Comparison of ENCODE assay signal across 2 cellular contexts in genomic region chr16:50519602-50520001, GRCh38.
TF ChIP-seq lines count a peak whose summit lies in the region.

No MANE protein-coding gene starts in this region.

TF ChIP-seq in K562, 482 proteins besides CTCF, POLR2A, EP300 and RAD21:
- TF ChIP-seq RBM25 (IDR thresholded peaks at IDR 0.05; ENCODE audit: low read depth, low read length, severe bottlenecking) (peak; percentile 23), ZBTB12 (CRISPR knock-in tag; IDR thresholded peaks at IDR 0.05) (no peak)

TF ChIP-seq in HepG2, 621 proteins besides CTCF, POLR2A, EP300 and RAD21 (continues in another document):
- TF ChIP-seq NBN (conservative IDR thresholded peaks at IDR 0.05): no peak
- TF ChIP-seq ZMYM3 (CRISPR knock-in tag; IDR thresholded peaks at IDR 0.05): peak; percentile 66
- no peak for TF ChIP-seq XBP1 (CRISPR knock-in tag; IDR thresholded peaks at IDR 0.05)
- no peak for TF ChIP-seq KDM4B (CRISPR knock-in tag; IDR thresholded peaks at IDR 0.05)
- TF ChIP-seq ZNF563 (CRISPR knock-in tag; IDR thresholded peaks at IDR 0.05): no peak
- no peak for TF ChIP-seq KAT7 (CRISPR knock-in tag; IDR thresholded peaks at IDR 0.05; ENCODE audit: borderline replicate concordance)
- no peak for TF ChIP-seq ZNF101 (CRISPR knock-in tag; IDR thresholded peaks at IDR 0.05; ENCODE audit: borderline replicate concordance, low read depth)
- TF ChIP-seq MED1 (CRISPR knock-in tag; IDR thresholded peaks at IDR 0.05): no peak
- TF ChIP-seq KLF16 (CRISPR knock-in tag; IDR thresholded peaks at IDR 0.05): no peak
- no peak for TF ChIP-seq HOXA7 (CRISPR knock-in tag; IDR thresholded peaks at IDR 0.05)
- TF ChIP-seq ZBTB34 (CRISPR knock-in tag; IDR thresholded peaks at IDR 0.05): no peak
- no peak for TF ChIP-seq ZMAT3 (CRISPR knock-in tag; conservative IDR thresholded peaks at IDR 0.05)
- TF ChIP-seq SP2 (CRISPR knock-in tag; IDR thresholded peaks at IDR 0.05): no peak
- 0 out of 2 replicates have a peak, but pooled peaks have one; percentile 28 for TF ChIP-seq RBFOX2 (IDR thresholded peaks at IDR 0.05; ENCODE audit: low read depth, low read length)
- TF ChIP-seq FOXC1 (CRISPR knock-in tag; IDR thresholded peaks at IDR 0.05; ENCODE audit: borderline replicate concordance): no peak
- TF ChIP-seq SMC3 (IDR thresholded peaks at IDR 0.05; ENCODE audit: low read length): no peak
- no peak for TF ChIP-seq KLF12 (CRISPR knock-in tag; IDR thresholded peaks at IDR 0.05; ENCODE audit: borderline replicate concordance)
- no peak for TF ChIP-seq ZFP62 (CRISPR knock-in tag; IDR thresholded peaks at IDR 0.05)
- no peak for TF ChIP-seq ZFX (CRISPR knock-in tag; IDR thresholded peaks at IDR 0.05; ENCODE audit: low read depth)
- TF ChIP-seq ZNF3 (CRISPR knock-in tag; IDR thresholded peaks at IDR 0.05): no peak
- no peak for TF ChIP-seq ZNF24 (IDR thresholded peaks at IDR 0.05)
- no peak for TF ChIP-seq ZBTB37 (CRISPR knock-in tag; IDR thresholded peaks at IDR 0.05)
- TF ChIP-seq ZNF724P (CRISPR knock-in tag; IDR thresholded peaks at IDR 0.05; ENCODE audit: borderline replicate concordance): no peak
- TF ChIP-seq ADNP (CRISPR knock-in tag; IDR thresholded peaks at IDR 0.05): peak; percentile 84; the same call in 1 of the 2 replicates
- no peak for TF ChIP-seq GPBP1L1 (CRISPR knock-in tag; IDR thresholded peaks at IDR 0.05)
- no peak for TF ChIP-seq CREB3 (CRISPR knock-in tag; IDR thresholded peaks at IDR 0.05)
- no peak for TF ChIP-seq ZSCAN20 (CRISPR knock-in tag; IDR thresholded peaks at IDR 0.05; ENCODE audit: borderline replicate concordance)
- no peak for TF ChIP-seq SOX5 (CRISPR knock-in tag; IDR thresholded peaks at IDR 0.05; ENCODE audit: borderline replicate concordance)
- no peak for TF ChIP-seq ZNF337 (CRISPR knock-in tag; IDR thresholded peaks at IDR 0.05; ENCODE audit: borderline replicate concordance, low read depth)
- no peak for TF ChIP-seq HOXA5 (CRISPR knock-in tag; IDR thresholded peaks at IDR 0.05)
- no peak for TF ChIP-seq SIN3A (IDR thresholded peaks at IDR 0.05; ENCODE audit: borderline replicate concordance, low read depth, low read length)
- no peak for TF ChIP-seq SP5 (CRISPR knock-in tag; IDR thresholded peaks at IDR 0.05; ENCODE audit: borderline replicate concordance, low read depth)
- no peak for TF ChIP-seq REST (IDR thresholded peaks at IDR 0.05; ENCODE audit: borderline replicate concordance in 1 of 2, low read depth in 1 of 2, low read length in 2 of 2)
- peak; percentile 67; the same call in 1 of the 2 replicates for TF ChIP-seq CHD4 (IDR thresholded peaks at IDR 0.05; ENCODE audit: borderline replicate concordance, low read length)
- no peak for TF ChIP-seq HDAC1 (CRISPR knock-in tag; IDR thresholded peaks at IDR 0.05)
- TF ChIP-seq ZBTB3 (CRISPR knock-in tag; IDR thresholded peaks at IDR 0.05; ENCODE audit: borderline replicate concordance, low read depth): 0 out of 2 replicates have a peak, but pooled peaks have one; percentile 22
- TF ChIP-seq ZNF552 (CRISPR knock-in tag; IDR thresholded peaks at IDR 0.05; ENCODE audit: borderline replicate concordance): no peak
- no peak for TF ChIP-seq ZNF761 (CRISPR knock-in tag; conservative IDR thresholded peaks at IDR 0.05)
- peak; percentile 97 for TF ChIP-seq ZNF629 (CRISPR knock-in tag; conservative IDR thresholded peaks at IDR 0.05)
- TF ChIP-seq ZNF142 (CRISPR knock-in tag; IDR thresholded peaks at IDR 0.05): no peak
- no peak for TF ChIP-seq ZBTB4 (CRISPR knock-in tag; IDR thresholded peaks at IDR 0.05; ENCODE audit: borderline replicate concordance)
- no peak for TF ChIP-seq ZNF235 (CRISPR knock-in tag; IDR thresholded peaks at IDR 0.05; ENCODE audit: borderline replicate concordance)
- TF ChIP-seq SMYD3 (CRISPR knock-in tag; IDR thresholded peaks at IDR 0.05): no peak
- peak; percentile 70; the same call in 1 of the 2 replicates for TF ChIP-seq KDM1A (CRISPR knock-in tag; IDR thresholded peaks at IDR 0.05)
- TF ChIP-seq TP53 (CRISPR knock-in tag; conservative IDR thresholded peaks at IDR 0.05): no peak
- TF ChIP-seq ZNF784 (CRISPR knock-in tag; IDR thresholded peaks at IDR 0.05; ENCODE audit: borderline replicate concordance): no peak
- TF ChIP-seq ZNF501 (CRISPR knock-in tag; IDR thresholded peaks at IDR 0.05): no peak
- TF ChIP-seq TMF1 (CRISPR knock-in tag; IDR thresholded peaks at IDR 0.05; ENCODE audit: low read depth): no peak
